1 cellular context compared by ENCODE assay signal in genomic region chr5:10507575-10508024, GRCh38.
TF ChIP-seq lines count a peak whose summit lies in the region.

No MANE protein-coding gene starts in this region.

TF ChIP-seq in K562, 482 proteins besides CTCF, POLR2A, EP300 and RAD21 (continued from another document and continues in another):
- TF ChIP-seq ZNF318 (IDR thresholded peaks at IDR 0.05; ENCODE audit: borderline replicate concordance in 1 of 2, low read depth in 1 of 2) = peak; percentile 56 to 69; a peak in 2 of 4 replicates
- no peak for TF ChIP-seq KLF10 (CRISPR knock-in tag; IDR thresholded peaks at IDR 0.05)
- TF ChIP-seq NFRKB (IDR thresholded peaks at IDR 0.05; ENCODE audit: low read depth) = no peak
- TF ChIP-seq ZNF561 (CRISPR knock-in tag; conservative IDR thresholded peaks at IDR 0.05) = no peak
- TF ChIP-seq PCBP1 (IDR thresholded peaks at IDR 0.05; ENCODE audit: low read depth, low read length, poor library complexity, severe bottlenecking) = no peak
- TF ChIP-seq ZSCAN29 (IDR thresholded peaks at IDR 0.05) = no peak
- TF ChIP-seq, protein P1, sequence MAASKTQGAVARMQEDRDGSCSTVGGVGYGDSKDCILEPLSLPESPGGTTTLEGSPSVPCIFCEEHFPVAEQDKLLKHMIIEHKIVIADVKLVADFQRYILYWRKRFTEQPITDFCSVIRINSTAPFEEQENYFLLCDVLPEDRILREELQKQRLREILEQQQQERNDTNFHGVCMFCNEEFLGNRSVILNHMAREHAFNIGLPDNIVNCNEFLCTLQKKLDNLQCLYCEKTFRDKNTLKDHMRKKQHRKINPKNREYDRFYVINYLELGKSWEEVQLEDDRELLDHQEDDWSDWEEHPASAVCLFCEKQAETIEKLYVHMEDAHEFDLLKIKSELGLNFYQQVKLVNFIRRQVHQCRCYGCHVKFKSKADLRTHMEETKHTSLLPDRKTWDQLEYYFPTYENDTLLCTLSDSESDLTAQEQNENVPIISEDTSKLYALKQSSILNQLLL (CRISPR knock-in tag; IDR thresholded peaks at IDR 0.05; ENCODE audit: borderline replicate concordance) = no peak
- TF ChIP-seq GTF2F1 (IDR thresholded peaks at IDR 0.05; ENCODE audit: low read depth, low read length) = no peak
- no peak for TF ChIP-seq ZBTB7A (IDR thresholded peaks at IDR 0.05; ENCODE audit: borderline replicate concordance, control insufficient read depth, low read depth, low read length)
- no peak for TF ChIP-seq XRCC5 (IDR thresholded peaks at IDR 0.05; ENCODE audit: low read depth, low read length)
- peak; percentile 92 for TF ChIP-seq CTBP1 (IDR thresholded peaks at IDR 0.05; ENCODE audit: borderline replicate concordance)
- peak; percentile 70 for TF ChIP-seq BHLHE40 (IDR thresholded peaks at IDR 0.05; ENCODE audit: low read length)
- TF ChIP-seq HMGN3 (IDR thresholded peaks at IDR 0.05; ENCODE audit: borderline replicate concordance, extremely low read depth, insufficient read length, low read depth, low read length) = peak; percentile 56
- peak; percentile 82 to 100; a peak in 3 of 4 replicates for TF ChIP-seq RCOR1 (IDR thresholded peaks at IDR 0.05; ENCODE audit: borderline replicate concordance in 1 of 2, low read depth in 2 of 2, low read length in 2 of 2)
- TF ChIP-seq NFXL1 (CRISPR knock-in tag; IDR thresholded peaks at IDR 0.05) = no peak
- no peak for TF ChIP-seq RAD51 (IDR thresholded peaks at IDR 0.05; ENCODE audit: borderline replicate concordance, low read depth)
- TF ChIP-seq, protein P2, sequence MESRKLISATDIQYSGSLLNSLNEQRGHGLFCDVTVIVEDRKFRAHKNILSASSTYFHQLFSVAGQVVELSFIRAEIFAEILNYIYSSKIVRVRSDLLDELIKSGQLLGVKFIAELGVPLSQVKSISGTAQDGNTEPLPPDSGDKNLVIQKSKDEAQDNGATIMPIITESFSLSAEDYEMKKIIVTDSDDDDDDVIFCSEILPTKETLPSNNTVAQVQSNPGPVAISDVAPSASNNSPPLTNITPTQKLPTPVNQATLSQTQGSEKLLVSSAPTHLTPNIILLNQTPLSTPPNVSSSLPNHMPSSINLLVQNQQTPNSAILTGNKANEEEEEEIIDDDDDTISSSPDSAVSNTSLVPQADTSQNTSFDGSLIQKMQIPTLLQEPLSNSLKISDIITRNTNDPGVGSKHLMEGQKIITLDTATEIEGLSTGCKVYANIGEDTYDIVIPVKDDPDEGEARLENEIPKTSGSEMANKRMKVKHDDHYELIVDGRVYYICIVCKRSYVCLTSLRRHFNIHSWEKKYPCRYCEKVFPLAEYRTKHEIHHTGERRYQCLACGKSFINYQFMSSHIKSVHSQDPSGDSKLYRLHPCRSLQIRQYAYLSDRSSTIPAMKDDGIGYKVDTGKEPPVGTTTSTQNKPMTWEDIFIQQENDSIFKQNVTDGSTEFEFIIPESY (CRISPR knock-in tag; IDR thresholded peaks at IDR 0.05) = no peak
- no peak for TF ChIP-seq ZNF551 (CRISPR knock-in tag; IDR thresholded peaks at IDR 0.05)
- peak in 1 of 2 experiments; percentile 95; a peak in 2 of 4 replicates for TF ChIP-seq HDAC1 (IDR thresholded peaks at IDR 0.05)
- TF ChIP-seq ID3 (CRISPR knock-in tag; IDR thresholded peaks at IDR 0.05) = no peak
- peak; percentile 83 for TF ChIP-seq ID3 (tag; IDR thresholded peaks at IDR 0.05)
- no peak for TF ChIP-seq MAFF (IDR thresholded peaks at IDR 0.05; ENCODE audit: low read length)
- TF ChIP-seq ATF2 (CRISPR knock-in tag; IDR thresholded peaks at IDR 0.05) = no peak
- TF ChIP-seq SMAD4 (CRISPR knock-in tag; conservative IDR thresholded peaks at IDR 0.05) = peak; percentile 96
- TF ChIP-seq TEAD2 (tag; IDR thresholded peaks at IDR 0.05) = no peak
- TF ChIP-seq SREBF1 (IDR thresholded peaks at IDR 0.05; ENCODE audit: borderline replicate concordance, low read depth, low read length) = no peak
- TF ChIP-seq SRSF7 (optimal IDR thresholded peaks at IDR 0.05; ENCODE audit: low read depth, low read length) = no peak
- TF ChIP-seq FOXA3 (CRISPR knock-in tag; conservative IDR thresholded peaks at IDR 0.05 in 1 of 2, IDR thresholded peaks at IDR 0.05 in 1 of 2) = peak; percentile 99 to 100
- TF ChIP-seq, protein P3, sequence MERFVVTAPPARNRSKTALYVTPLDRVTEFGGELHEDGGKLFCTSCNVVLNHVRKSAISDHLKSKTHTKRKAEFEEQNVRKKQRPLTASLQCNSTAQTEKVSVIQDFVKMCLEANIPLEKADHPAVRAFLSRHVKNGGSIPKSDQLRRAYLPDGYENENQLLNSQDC (CRISPR knock-in tag; IDR thresholded peaks at IDR 0.05) = 0 out of 2 replicates have a peak, but pooled peaks have one; percentile 37
- TF ChIP-seq HMBOX1 (IDR thresholded peaks at IDR 0.05) = peak; percentile 95
- TF ChIP-seq ZSCAN32 (CRISPR knock-in tag; IDR thresholded peaks at IDR 0.05) = no peak
- no peak for TF ChIP-seq HCFC1 (IDR thresholded peaks at IDR 0.05; ENCODE audit: low read depth, low read length)
- TF ChIP-seq, protein P4, sequence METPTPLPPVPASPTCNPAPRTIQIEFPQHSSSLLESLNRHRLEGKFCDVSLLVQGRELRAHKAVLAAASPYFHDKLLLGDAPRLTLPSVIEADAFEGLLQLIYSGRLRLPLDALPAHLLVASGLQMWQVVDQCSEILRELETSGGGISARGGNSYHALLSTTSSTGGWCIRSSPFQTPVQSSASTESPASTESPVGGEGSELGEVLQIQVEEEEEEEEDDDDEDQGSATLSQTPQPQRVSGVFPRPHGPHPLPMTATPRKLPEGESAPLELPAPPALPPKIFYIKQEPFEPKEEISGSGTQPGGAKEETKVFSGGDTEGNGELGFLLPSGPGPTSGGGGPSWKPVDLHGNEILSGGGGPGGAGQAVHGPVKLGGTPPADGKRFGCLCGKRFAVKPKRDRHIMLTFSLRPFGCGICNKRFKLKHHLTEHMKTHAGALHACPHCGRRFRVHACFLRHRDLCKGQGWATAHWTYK (CRISPR knock-in tag; IDR thresholded peaks at IDR 0.05) = peak; percentile 72
- no peak for TF ChIP-seq SIN3B (IDR thresholded peaks at IDR 0.05; ENCODE audit: low read depth)
- no peak for TF ChIP-seq RBM15 (IDR thresholded peaks at IDR 0.05; ENCODE audit: insufficient read depth, low read length)
- peak in 1 of 2 experiments; percentile 74 for TF ChIP-seq AFF1 (IDR thresholded peaks at IDR 0.05; ENCODE audit: low read depth in 1 of 2, partially characterized antibody in 2 of 2)
- peak; percentile 97 for TF ChIP-seq LEF1 (IDR thresholded peaks at IDR 0.05)
- TF ChIP-seq NR2F6 (CRISPR knock-in tag; IDR thresholded peaks at IDR 0.05) = 0 out of 2 replicates have a peak, but pooled peaks have one; percentile 55
- TF ChIP-seq STAT5A (IDR thresholded peaks at IDR 0.05; ENCODE audit: borderline replicate concordance, low read length) = peak; percentile 56; the same call in 1 of the 2 replicates
- TF ChIP-seq MBD2 (IDR thresholded peaks at IDR 0.05; ENCODE audit: borderline replicate concordance, low read depth) = 0 out of 2 replicates have a peak, but pooled peaks have one; percentile 27
- no peak for TF ChIP-seq MEF2A (IDR thresholded peaks at IDR 0.05; ENCODE audit: control insufficient read depth, low read depth, low read length)
